In the genomic region with DNA sequence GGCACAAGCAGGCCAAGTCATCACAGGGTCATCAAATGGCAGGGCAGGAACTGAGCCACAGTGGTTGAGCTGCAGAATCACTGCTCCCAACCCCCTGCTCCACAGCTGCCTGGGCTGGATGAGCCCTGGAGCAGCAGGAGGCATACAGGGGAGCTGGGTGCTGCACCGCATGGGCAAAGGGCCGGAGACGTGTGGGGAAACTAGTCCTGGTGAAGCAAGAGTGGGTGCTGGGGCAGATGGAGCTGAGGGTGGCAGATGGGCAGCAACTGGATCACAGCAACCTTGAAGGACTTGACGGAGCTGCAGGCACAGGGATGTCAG, we compare ENCODE assay signal across 12 cellular contexts. TPM values are rescaled to one million over a fixed set of nuclear protein-coding genes. Genes with fewer than 3 reads are reported as not detected.
DNase-seq lines count a peak whose midpoint lies in the region; ATAC-seq and TF ChIP-seq lines count a peak whose summit lies in the region.
"Had no signal": no experiment of that assay in that cellular context is flagged by ENCODE, and none has a peak within 500 bp of the region (broad histone marks: within the 10 kb centered on the region; RNA-seq: fewer than 3 reads in every experiment).

No MANE protein-coding gene starts in this region.

- in situ Hi-C loops in Panc1 (cut with HindIII; ENCODE audit: low pct_unique_long_range_greater_than_20kb, low sequenced_read_pairs) = no loop called here

- no TSS peak for BruUV-seq in Panc1 (replicated peaks; lab: Mats Ljungman, UMichigan)

- H3K27me3 ChIP-seq in Panc1 (ENCODE audit: control insufficient read depth, insufficient read depth, low read length) (peaks cover 8% of the 10 kb centered on the region; the same call in 1 of the 2 replicates), esophagus muscularis mucosa (peaks cover 0 to 8% (median 0%) of the 10 kb centered on the region in 4 donors)

- peak; percentile 28 to 79 for DNase-seq in NCI-H524 (lab: John Stamatoyannopoulos, UW)
- DNase-seq in NCI-H524 treated with DMSO at 0.1 percent for 48 hours (lab: John Stamatoyannopoulos, UW) = no peak
- peak; percentile 31 for DNase-seq in A172 (ENCODE audit: low spot score)
- no peak for DNase-seq in Panc1 (ENCODE audit: low read depth, low spot score)
- DNase-seq in esophagus muscularis mucosa (ENCODE audit: extremely low spot score) = peak; percentile 57
- no peak for DNase-seq in NK-92 treated with Interleukin-12 subunit alpha and Interleukin-12 subunit beta, amount 100 ng/mL, for 24 hours (lab: John Stamatoyannopoulos, UW)
- DNase-seq: Caco-2, DMS79, NCI-H187 treated with DMSO at 0.1 percent for 48 hours, NCI-H510A had no signal

- no peak overlapping the region for H3K4me3 ChIP-seq in Panc1 (ENCODE audit: low read depth in 2 of 2, low read length in 2 of 2)
- H3K4me3 ChIP-seq in esophagus muscularis mucosa = no peak overlapping the region

- TF ChIP-seq CTCF in Panc1 (IDR thresholded peaks at IDR 0.05) = no peak
- TF ChIP-seq CTCF in esophagus muscularis mucosa (IDR thresholded peaks at IDR 0.05) = no peak

- POLR2A ChIA-PET in Panc1 (lab: Charles Lee) = interaction anchor here (0.7 kb wide), 1 partner anchor 546 kb away, joined by 3 read pairs; no protein-coding TSS in a partner anchor

- CTCF ChIA-PET in Panc1 (lab: Charles Lee) = interaction anchor here (0.5 to 0.6 kb wide), 2 partner anchors 10 to 80 kb away, joined by 3 read pairs; no protein-coding TSS in a partner anchor

- ATAC-seq in Panc1 (peak; percentile 33; the same call in 1 of the 2 replicates), HG02763 (IDR thresholded peaks at IDR 0.05; ENCODE audit: unreplicated experiment) (no peak), HG02588 (IDR thresholded peaks at IDR 0.05; ENCODE audit: unreplicated experiment) (no peak)

- TF ChIP-seq POLR2A in esophagus muscularis mucosa (IDR thresholded peaks at IDR 0.05; ENCODE audit: low read depth) = no peak

- H3K9me3 ChIP-seq in Panc1 (ENCODE audit: control insufficient read depth, insufficient read depth, low read depth, low read length) (no peaks in the 10 kb centered on the region), esophagus muscularis mucosa (no peaks in the 10 kb centered on the region)
- H3K9me3 ChIP-seq: Caco-2 had no signal

- no peaks in the 10 kb centered on the region for H3K36me3 ChIP-seq in Panc1 (ENCODE audit: control insufficient read depth, insufficient read depth, low read length)
- H3K36me3 ChIP-seq in esophagus muscularis mucosa = no peaks in the 10 kb centered on the region

- WGBS in esophagus muscularis mucosa = 90% methylated on average over 4 of the region's 4 CpGs

- no peak for TF ChIP-seq EP300 in esophagus muscularis mucosa (IDR thresholded peaks at IDR 0.05)

- intact Hi-C loops in Panc1 (cut with micrococcal nuclease; ENCODE audit: unreplicated experiment) = no loop called here
- intact Hi-C loops in esophagus muscularis mucosa (cut with DNase I) = no loop called here

- no peaks in the 10 kb centered on the region for H3K4me1 ChIP-seq in Panc1 (ENCODE audit: control insufficient read depth, insufficient read depth, low read length)
- peaks cover 0 to 3% (median 3%) of the 10 kb centered on the region in 4 donors for H3K4me1 ChIP-seq in esophagus muscularis mucosa
- H3K4me1 ChIP-seq: Caco-2 had no signal

- no peak overlapping the region for H3K27ac ChIP-seq in Panc1 (ENCODE audit: low read length)
- H3K27ac ChIP-seq in esophagus muscularis mucosa (replicated peaks in 1 of 4) = no peak overlapping the region

RNA-seq across cellular contexts. Expression of a gene that starts 16.0 kb away (rescaled TPM):
- 112 and 129 TPM in 2 replicates for total RNA-seq in A172 (2014; rRNA removed; shearing (Covaris generic))
- total RNA-seq in Panc1 (2021; ENCODE audit: unreplicated experiment) (131 TPM), esophagus muscularis mucosa (10 to 100 TPM; 23.7 to 42.1 (median 37.5) TPM)
- polyA plus RNA-seq in Panc1 (2012; ENCODE audit: insufficient read length) = 84.5 TPM

Comparison
In these comparisons a context has a peak if more than half of its experiments do, and no peak if none do; other contexts are left out.
1. DNase-seq: peak in NCI-H524 (2 of 2), A172 (single experiment) and esophagus muscularis mucosa (single experiment); none in NCI-H524 treated with DMSO at 0.1 percent for 48 hours (single experiment), Panc1 (single experiment) and NK-92 treated with Interleukin-12 subunit alpha and Interleukin-12 subunit beta, amount 100 ng/mL, for 24 hours (single experiment).